21 cellular contexts compared by ENCODE assay signal in the genomic region with DNA sequence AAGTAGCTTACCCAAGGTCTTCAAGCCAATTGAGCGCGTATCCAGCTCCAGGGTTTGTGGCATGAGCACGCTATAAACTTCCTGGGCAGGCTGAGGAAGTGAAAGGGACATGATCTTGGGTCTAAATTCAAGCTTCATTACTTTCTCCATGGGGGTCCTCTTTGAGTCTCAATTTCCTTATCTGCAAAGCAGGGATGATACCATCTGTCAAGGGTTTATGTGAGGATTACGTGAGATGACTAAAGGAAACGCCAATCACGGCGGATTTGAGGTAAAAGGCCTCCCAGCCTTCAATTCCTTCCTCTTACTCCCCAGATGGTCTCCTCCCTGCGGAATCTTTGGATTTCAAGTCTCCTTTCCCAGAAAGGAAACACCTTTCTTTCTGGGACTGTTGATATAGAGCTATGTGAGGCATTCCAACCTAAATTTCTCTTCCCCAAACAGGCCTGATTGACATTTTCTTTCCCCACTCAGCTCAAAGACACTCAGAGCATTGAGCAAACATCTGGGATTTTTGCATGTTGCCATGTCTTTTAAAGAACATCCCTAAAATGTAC.
DNase-seq lines count a peak whose midpoint lies in the region; ATAC-seq lines count a peak whose summit lies in the region.
"Had no signal": no experiment of that assay in that cellular context is flagged by ENCODE, and none has a peak within 500 bp of the region (broad histone marks: within the 10 kb centered on the region; RNA-seq: fewer than 3 reads in every experiment).

No MANE protein-coding gene starts in this region.

- H3K4me1 Mint-ChIP-seq in T-cell: no peaks in the 10 kb centered on the region

- ATAC-seq in T-cell (replicated peaks in 1 of 4): no peak
- ATAC-seq in GM19463 (IDR thresholded peaks at IDR 0.05; ENCODE audit: unreplicated experiment): no peak

- H3K9ac ChIP-seq in SK-N-MC (ENCODE audit: insufficient read length): no peak overlapping the region
- H3K9ac ChIP-seq: BLaER1 had no signal

- no peaks in the 10 kb centered on the region for H3K36me3 ChIP-seq in SK-N-MC (ENCODE audit: insufficient read depth, low read length)
- H3K36me3 ChIP-seq: BLaER1, Peyer's patch, SJSA1 had no signal

- H3K27me3 Mint-ChIP-seq in T-cell: peaks cover 0 to 8% of the 10 kb centered on the region in 2 donors
- H3K27me3 Mint-ChIP-seq: CD4-positive, alpha-beta T cell had no signal

- H3K9me3 ChIP-seq in SK-N-MC (ENCODE audit: low read depth, low read length): no peaks in the 10 kb centered on the region
- H3K9me3 ChIP-seq: BLaER1, Peyer's patch, SJSA1 had no signal

- H3K27ac ChIP-seq in SK-N-MC: no peak overlapping the region
- H3K27ac ChIP-seq: BLaER1, Peyer's patch, SJSA1 had no signal

- CTCF ChIA-PET in T-cell (lab: Charles Lee): no interaction called here

- H3K36me3 Mint-ChIP-seq in T-cell: no peaks in the 10 kb centered on the region

- no peaks in the 10 kb centered on the region for H3K9me3 Mint-ChIP-seq in T-cell
- H3K9me3 Mint-ChIP-seq: CD4-positive, alpha-beta T cell; T-helper 1 cell treated with Interleukin-12 subunit alpha and Interleukin-12 subunit beta and Interleukin-4 antibody, amounts not matched to agents 30 μg/mL and 1 μg/mL, for 36 hours had no signal

- POLR2A ChIA-PET in T-cell (lab: Charles Lee): no interaction called here

- H3K27ac Mint-ChIP-seq in T-cell: no peak overlapping the region
- H3K27ac Mint-ChIP-seq: CD4-positive, alpha-beta T cell; HFFc6; T-helper 1 cell treated with Interleukin-12 subunit alpha and Interleukin-12 subunit beta and Interleukin-4 antibody, amounts not matched to agents 30 μg/mL and 1 μg/mL, for 36 hours had no signal

- H3K4me3 ChIP-seq in SK-N-MC: peak overlapping the region; percentile 7; the same call in 1 of the 2 replicates
- H3K4me3 ChIP-seq: BLaER1, Peyer's patch, SJSA1 had no signal

- H3K4me3 Mint-ChIP-seq in T-cell: no peak overlapping the region
- H3K4me3 Mint-ChIP-seq: CD4-positive, alpha-beta T cell; HFFc6; T-helper 1 cell treated with Interleukin-12 subunit alpha and Interleukin-12 subunit beta and Interleukin-4 antibody, amounts not matched to agents 30 μg/mL and 1 μg/mL, for 36 hours had no signal

- peak; percentile 35 for DNase-seq in ELF-1 (ENCODE audit: low read depth, low spot score)
- peak; percentile 94 to 95 for DNase-seq in NCI-H524 (lab: John Stamatoyannopoulos, UW)
- no peak for DNase-seq in SK-N-MC (ENCODE audit: low read depth, low spot score)
- DNase-seq in retina: peak; percentile 14
- DNase-seq in RPMI8226: no peak
- no peak for DNase-seq in T-cell
- DNase-seq: ACHN; CD4-positive, alpha-beta T cell; COR-L47; DMS153; HFFc6; Kasumi-1; NCI-H1092; NCI-H1436 treated with DMSO at 0.1 percent for 48 hours; NCI-H1930; NCI-H526 treated with DMSO at 0.1 percent for 48 hours; Peyer's patch had no signal

Comparison
In these comparisons a context has a peak if more than half of its experiments do, and no peak if none do; other contexts are left out.
1. DNase-seq: peak in ELF-1 (single experiment), NCI-H524 (2 of 2) and retina (single experiment); none in SK-N-MC (single experiment), RPMI8226 (single experiment) and T-cell (0 of 34).